2 cellular contexts compared by ENCODE assay signal in the genomic region with DNA sequence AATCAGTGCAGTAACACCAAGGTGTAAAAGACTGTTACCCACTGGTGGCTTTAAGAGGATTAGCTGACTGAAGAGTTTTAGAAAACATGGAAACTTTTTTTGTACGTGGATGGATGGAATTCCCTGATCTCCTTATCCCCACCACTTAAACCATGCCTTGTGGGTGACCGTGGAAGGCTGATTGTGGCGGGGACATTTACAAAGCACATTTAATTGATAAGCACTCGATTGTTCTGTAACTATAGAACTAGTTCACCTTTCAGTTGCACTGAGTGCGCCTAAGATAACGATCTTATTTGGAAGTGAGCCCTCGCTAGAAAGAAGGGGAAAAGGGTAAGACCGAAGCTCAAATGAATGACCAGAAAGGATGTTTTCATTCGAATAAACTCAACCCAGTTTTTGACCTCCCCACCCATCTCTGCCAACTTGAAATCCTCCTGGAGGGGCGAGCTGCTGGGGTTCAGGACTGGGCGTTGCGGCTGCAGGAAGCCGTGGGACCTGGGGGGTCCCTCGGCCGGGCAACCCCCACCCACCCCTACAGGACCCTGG.
TF ChIP-seq lines count a peak whose summit lies in the region.

No MANE protein-coding gene starts in this region.

TF ChIP-seq in GM12878, 131 proteins besides CTCF, POLR2A, EP300 and RAD21 (continued from another document):
- TF ChIP-seq MEF2B (IDR thresholded peaks at IDR 0.05; ENCODE audit: partially characterized antibody, poor library complexity, severe bottlenecking) (peak; percentile 23), YY1 (IDR thresholded peaks at IDR 0.05; ENCODE audit: low read depth, low read length) (no peak), JUNB (IDR thresholded peaks at IDR 0.05) (no peak), MTA3 (IDR thresholded peaks at IDR 0.05; ENCODE audit: borderline replicate concordance, low read length) (peak; percentile 57; the same call in 1 of the 2 replicates)
- TF ChIP-seq, protein P1, sequence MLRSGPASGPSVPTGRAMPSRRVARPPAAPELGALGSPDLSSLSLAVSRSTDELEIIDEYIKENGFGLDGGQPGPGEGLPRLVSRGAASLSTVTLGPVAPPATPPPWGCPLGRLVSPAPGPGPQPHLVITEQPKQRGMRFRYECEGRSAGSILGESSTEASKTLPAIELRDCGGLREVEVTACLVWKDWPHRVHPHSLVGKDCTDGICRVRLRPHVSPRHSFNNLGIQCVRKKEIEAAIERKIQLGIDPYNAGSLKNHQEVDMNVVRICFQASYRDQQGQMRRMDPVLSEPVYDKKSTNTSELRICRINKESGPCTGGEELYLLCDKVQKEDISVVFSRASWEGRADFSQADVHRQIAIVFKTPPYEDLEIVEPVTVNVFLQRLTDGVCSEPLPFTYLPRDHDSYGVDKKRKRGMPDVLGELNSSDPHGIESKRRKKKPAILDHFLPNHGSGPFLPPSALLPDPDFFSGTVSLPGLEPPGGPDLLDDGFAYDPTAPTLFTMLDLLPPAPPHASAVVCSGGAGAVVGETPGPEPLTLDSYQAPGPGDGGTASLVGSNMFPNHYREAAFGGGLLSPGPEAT (IDR thresholded peaks at IDR 0.05; ENCODE audit: low read depth) = peak; percentile 51
TF ChIP-seq in GM12878: peak in this region for 11.

TF ChIP-seq in HepG2, 621 proteins besides CTCF, POLR2A, EP300 and RAD21 (continued from another document):
- TF ChIP-seq, protein P2, sequence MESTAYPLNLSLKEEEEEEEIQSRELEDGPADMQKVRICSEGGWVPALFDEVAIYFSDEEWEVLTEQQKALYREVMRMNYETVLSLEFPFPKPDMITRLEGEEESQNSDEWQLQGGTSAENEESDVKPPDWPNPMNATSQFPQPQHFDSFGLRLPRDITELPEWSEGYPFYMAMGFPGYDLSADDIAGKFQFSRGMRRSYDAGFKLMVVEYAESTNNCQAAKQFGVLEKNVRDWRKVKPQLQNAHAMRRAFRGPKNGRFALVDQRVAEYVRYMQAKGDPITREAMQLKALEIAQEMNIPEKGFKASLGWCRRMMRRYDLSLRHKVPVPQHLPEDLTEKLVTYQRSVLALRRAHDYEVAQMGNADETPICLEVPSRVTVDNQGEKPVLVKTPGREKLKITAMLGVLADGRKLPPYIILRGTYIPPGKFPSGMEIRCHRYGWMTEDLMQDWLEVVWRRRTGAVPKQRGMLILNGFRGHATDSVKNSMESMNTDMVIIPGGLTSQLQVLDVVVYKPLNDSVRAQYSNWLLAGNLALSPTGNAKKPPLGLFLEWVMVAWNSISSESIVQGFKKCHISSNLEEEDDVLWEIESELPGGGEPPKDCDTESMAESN (CRISPR knock-in tag; conservative IDR thresholded peaks at IDR 0.05) = 0 out of 2 replicates have a peak, but pooled peaks have one; percentile 40
- TF ChIP-seq, protein P3, sequence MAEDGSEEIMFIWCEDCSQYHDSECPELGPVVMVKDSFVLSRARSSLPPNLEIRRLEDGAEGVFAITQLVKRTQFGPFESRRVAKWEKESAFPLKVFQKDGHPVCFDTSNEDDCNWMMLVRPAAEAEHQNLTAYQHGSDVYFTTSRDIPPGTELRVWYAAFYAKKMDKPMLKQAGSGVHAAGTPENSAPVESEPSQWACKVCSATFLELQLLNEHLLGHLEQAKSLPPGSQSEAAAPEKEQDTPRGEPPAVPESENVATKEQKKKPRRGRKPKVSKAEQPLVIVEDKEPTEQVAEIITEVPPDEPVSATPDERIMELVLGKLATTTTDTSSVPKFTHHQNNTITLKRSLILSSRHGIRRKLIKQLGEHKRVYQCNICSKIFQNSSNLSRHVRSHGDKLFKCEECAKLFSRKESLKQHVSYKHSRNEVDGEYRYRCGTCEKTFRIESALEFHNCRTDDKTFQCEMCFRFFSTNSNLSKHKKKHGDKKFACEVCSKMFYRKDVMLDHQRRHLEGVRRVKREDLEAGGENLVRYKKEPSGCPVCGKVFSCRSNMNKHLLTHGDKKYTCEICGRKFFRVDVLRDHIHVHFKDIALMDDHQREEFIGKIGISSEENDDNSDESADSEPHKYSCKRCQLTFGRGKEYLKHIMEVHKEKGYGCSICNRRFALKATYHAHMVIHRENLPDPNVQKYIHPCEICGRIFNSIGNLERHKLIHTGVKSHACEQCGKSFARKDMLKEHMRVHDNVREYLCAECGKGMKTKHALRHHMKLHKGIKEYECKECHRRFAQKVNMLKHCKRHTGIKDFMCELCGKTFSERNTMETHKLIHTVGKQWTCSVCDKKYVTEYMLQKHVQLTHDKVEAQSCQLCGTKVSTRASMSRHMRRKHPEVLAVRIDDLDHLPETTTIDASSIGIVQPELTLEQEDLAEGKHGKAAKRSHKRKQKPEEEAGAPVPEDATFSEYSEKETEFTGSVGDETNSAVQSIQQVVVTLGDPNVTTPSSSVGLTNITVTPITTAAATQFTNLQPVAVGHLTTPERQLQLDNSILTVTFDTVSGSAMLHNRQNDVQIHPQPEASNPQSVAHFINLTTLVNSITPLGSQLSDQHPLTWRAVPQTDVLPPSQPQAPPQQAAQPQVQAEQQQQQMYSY (CRISPR knock-in tag; IDR thresholded peaks at IDR 0.05) = peak; percentile 28; the same call in 1 of the 2 replicates
- TF ChIP-seq, protein P4, sequence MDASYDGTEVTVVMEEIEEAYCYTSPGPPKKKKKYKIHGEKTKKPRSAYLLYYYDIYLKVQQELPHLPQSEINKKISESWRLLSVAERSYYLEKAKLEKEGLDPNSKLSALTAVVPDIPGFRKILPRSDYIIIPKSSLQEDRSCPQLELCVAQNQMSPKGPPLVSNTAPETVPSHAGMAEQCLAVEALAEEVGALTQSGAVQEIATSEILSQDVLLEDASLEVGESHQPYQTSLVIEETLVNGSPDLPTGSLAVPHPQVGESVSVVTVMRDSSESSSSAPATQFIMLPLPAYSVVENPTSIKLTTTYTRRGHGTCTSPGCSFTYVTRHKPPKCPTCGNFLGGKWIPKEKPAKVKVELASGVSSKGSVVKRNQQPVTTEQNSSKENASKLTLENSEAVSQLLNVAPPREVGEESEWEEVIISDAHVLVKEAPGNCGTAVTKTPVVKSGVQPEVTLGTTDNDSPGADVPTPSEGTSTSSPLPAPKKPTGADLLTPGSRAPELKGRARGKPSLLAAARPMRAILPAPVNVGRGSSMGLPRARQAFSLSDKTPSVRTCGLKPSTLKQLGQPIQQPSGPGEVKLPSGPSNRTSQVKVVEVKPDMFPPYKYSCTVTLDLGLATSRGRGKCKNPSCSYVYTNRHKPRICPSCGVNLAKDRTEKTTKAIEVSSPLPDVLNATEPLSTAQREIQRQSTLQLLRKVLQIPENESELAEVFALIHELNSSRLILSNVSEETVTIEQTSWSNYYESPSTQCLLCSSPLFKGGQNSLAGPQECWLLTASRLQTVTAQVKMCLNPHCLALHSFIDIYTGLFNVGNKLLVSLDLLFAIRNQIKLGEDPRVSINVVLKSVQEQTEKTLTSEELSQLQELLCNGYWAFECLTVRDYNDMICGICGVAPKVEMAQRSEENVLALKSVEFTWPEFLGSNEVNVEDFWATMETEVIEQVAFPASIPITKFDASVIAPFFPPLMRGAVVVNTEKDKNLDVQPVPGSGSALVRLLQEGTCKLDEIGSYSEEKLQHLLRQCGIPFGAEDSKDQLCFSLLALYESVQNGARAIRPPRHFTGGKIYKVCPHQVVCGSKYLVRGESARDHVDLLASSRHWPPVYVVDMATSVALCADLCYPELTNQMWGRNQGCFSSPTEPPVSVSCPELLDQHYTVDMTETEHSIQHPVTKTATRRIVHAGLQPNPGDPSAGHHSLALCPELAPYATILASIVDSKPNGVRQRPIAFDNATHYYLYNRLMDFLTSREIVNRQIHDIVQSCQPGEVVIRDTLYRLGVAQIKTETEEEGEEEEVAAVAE (CRISPR knock-in tag; IDR thresholded peaks at IDR 0.05; ENCODE audit: borderline replicate concordance) = no peak
